Comparison of ENCODE assay signal across 20 cellular contexts in the genomic region with DNA sequence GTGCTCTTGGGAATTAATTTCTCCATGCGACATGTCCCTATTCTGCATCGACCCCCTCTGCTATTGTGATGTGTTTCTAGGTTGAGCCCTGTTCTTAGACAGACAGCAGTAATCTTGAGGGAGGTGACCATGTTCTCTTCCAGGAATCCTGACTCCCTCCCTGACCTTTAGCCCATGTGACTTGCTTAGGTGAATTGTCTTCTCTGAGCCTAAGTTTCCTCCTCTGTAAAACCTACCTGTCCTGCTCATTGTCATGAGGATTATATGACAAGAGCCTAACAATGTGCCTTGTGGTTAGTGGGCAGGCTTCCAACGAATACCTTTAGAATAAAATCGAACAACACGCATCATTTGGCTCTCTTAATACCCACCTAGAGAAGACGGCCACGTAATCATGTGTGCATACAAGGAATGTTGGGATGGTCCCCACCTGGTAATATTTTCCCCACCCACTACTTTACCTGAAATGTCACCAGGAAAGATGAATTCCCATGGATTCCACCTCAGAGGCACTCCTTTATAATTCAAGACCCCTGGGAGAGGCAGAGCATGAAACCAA. TPM values are rescaled to one million over a fixed set of nuclear protein-coding genes. Genes with fewer than 3 reads are reported as not detected.
DNase-seq lines count a peak whose midpoint lies in the region; ATAC-seq, FAIRE-seq and TF ChIP-seq lines count a peak whose summit lies in the region.
"Had no signal": no experiment of that assay in that cellular context is flagged by ENCODE, and none has a peak within 500 bp of the region (broad histone marks: within the 10 kb centered on the region; RNA-seq: fewer than 3 reads in every experiment).

No MANE protein-coding gene starts in this region.

- intact Hi-C loops in adrenal gland (cut with DNase I) = no loop called here

- H3K9me3 ChIP-seq in H1 (ENCODE audit: insufficient read depth in 2 of 2, low read depth in 1 of 2, low read length in 1 of 2) = no peaks in the 10 kb centered on the region
- H3K9me3 ChIP-seq in adrenal gland (replicated peaks in 1 of 3) = no peaks in the 10 kb centered on the region
- H3K9me3 ChIP-seq: BLaER1 treated with 17β-estradiol and CSF1 and Interleukin-3, amounts not matched to agents 10 nM and 100 nM had no signal

- H3K9ac ChIP-seq in H1 (replicated peaks in 1 of 4; ENCODE audit: extremely low read depth in 1 of 4, low read depth in 3 of 4, low read length in 3 of 4) = no peak overlapping the region
- H3K9ac ChIP-seq: BLaER1 treated with 17β-estradiol and CSF1 and Interleukin-3, amounts not matched to agents 10 nM and 100 nM had no signal

- no peak overlapping the region for H2BK20ac ChIP-seq in H1 (ENCODE audit: low read length)

- peak overlapping the region; percentile 66; the same call in 1 of the 2 replicates for H2BK15ac ChIP-seq in H1 (ENCODE audit: low read length)

- H3K18ac ChIP-seq in H1 (ENCODE audit: extremely low read depth, low read length) = no peak overlapping the region

- TF ChIP-seq RAD21 in H1 (IDR thresholded peaks at IDR 0.05 in 1 of 2, conservative IDR thresholded peaks at IDR 0.05 in 1 of 2; ENCODE audit: low read depth in 2 of 2, low read length in 2 of 2) = no peak

- 94% methylated on average over 7 of the region's 7 CpGs; no CpG with 5 or more reads in 1 of the 2 experiments for WGBS in H1 (ENCODE audit: extremely low coverage in 1 of 2, insufficient coverage in 1 of 2, insufficient read length in 1 of 2, insufficient replicate concordance in 2 of 2, low coverage in 1 of 2, low lambda C conversion rate in 2 of 2, missing lambda C conversion rate in 1 of 2), 2 experiments
- 87 to 92% (median 91%) methylated on average over 7 of the region's 7 CpGs for WGBS in adrenal gland, 4 donors

- FAIRE-seq in H1 (lab: Jason Lieb, UNC) = no peak
- FAIRE-seq: GM12892, GM18507, HepG2 had no signal

- TF ChIP-seq EP300 in H1 (IDR thresholded peaks at IDR 0.05; ENCODE audit: borderline replicate concordance in 1 of 2, low read depth in 2 of 2, low read length in 2 of 2) = no peak

- H3K36me3 ChIP-seq in H1 (ENCODE audit: control insufficient read depth in 2 of 4, insufficient read depth in 4 of 4, low read length in 3 of 4) = no peaks in the 10 kb centered on the region
- H3K36me3 ChIP-seq in adrenal gland (replicated peaks in 1 of 2) = no peaks in the 10 kb centered on the region
- H3K36me3 ChIP-seq: BLaER1 treated with 17β-estradiol and CSF1 and Interleukin-3, amounts not matched to agents 10 nM and 100 nM had no signal

- no peak for TF ChIP-seq CTCF in H1 (IDR thresholded peaks at IDR 0.05; ENCODE audit: control extremely low read depth in 1 of 3, insufficient read depth in 1 of 3, low read depth in 1 of 3, low read length in 3 of 3)
- no peak for TF ChIP-seq CTCF in adrenal gland (IDR thresholded peaks at IDR 0.05)

- H3K27me3 ChIP-seq in H1 (replicated peaks in 1 of 4; ENCODE audit: control insufficient read depth in 3 of 4, extremely low read depth in 1 of 4, insufficient read depth in 3 of 4, low read length in 3 of 4) = no peaks in the 10 kb centered on the region
- no peaks in the 10 kb centered on the region for H3K27me3 ChIP-seq in adrenal gland
- H3K27me3 ChIP-seq: BLaER1 treated with 17β-estradiol and CSF1 and Interleukin-3, amounts not matched to agents 10 nM and 100 nM had no signal

- H4K5ac ChIP-seq in H1 (ENCODE audit: insufficient read length, low read depth, low read length) = no peak overlapping the region

- no peak overlapping the region for H2BK12ac ChIP-seq in H1 (ENCODE audit: low read depth, low read length)

- no peak overlapping the region for H2AFZ ChIP-seq in H1 (ENCODE audit: low read length)

- peak; percentile 91 for ATAC-seq in esophagus mucosa
- ATAC-seq in HG03378 (IDR thresholded peaks at IDR 0.05; ENCODE audit: unreplicated experiment) = no peak
- ATAC-seq: CD8-positive, alpha-beta T cell; HepG2 had no signal

- TF ChIP-seq POLR2A in H1 (IDR thresholded peaks at IDR 0.05; ENCODE audit: control extremely low read depth in 1 of 2, low read depth in 2 of 2, low read length in 2 of 2) = no peak
- no peak for TF ChIP-seq POLR2A in adrenal gland (IDR thresholded peaks at IDR 0.05)

- no peak overlapping the region for H3K4me2 ChIP-seq in H1 (ENCODE audit: insufficient read depth in 1 of 2, low read depth in 2 of 2, low read length in 2 of 2)
- H3K4me2 ChIP-seq: BLaER1 treated with 17β-estradiol and CSF1 and Interleukin-3, amounts not matched to agents 10 nM and 100 nM had no signal

- H3K4me3 ChIP-seq in H1 (ENCODE audit: extremely low read depth in 1 of 4, insufficient read depth in 2 of 4, low read depth in 3 of 4, low read length in 4 of 4) (no peak overlapping the region), adrenal gland (no peak overlapping the region)
- H3K4me3 ChIP-seq: BLaER1 treated with 17β-estradiol and CSF1 and Interleukin-3, amounts not matched to agents 10 nM and 100 nM had no signal

- no peak overlapping the region for H3K14ac ChIP-seq in H1 (ENCODE audit: insufficient read length)

- H3K4me1 ChIP-seq in H1 (replicated peaks in 1 of 4; ENCODE audit: control insufficient read depth in 3 of 4, insufficient read depth in 4 of 4, low read length in 3 of 4) (peaks cover 4 to 8% (median 6%) of the 10 kb centered on the region in 4 experiments; a peak in 6 of 7 replicates), adrenal gland (replicated peaks in 1 of 2) (no peaks in the 10 kb centered on the region)

- no peaks in the 10 kb centered on the region for H3K23me2 ChIP-seq in H1 (ENCODE audit: low read depth, low read length)

- H3K27ac ChIP-seq in H1 (ENCODE audit: low read depth, low read length) (no peak overlapping the region), adrenal gland (no peak overlapping the region)
- H3K27ac ChIP-seq: BLaER1 treated with 17β-estradiol and CSF1 and Interleukin-3, amounts not matched to agents 10 nM and 100 nM had no signal

- CTCF ChIA-PET in H1 (lab: Charles Lee; ENCODE audit: partially characterized antibody) = interaction anchor here (1.1 to 9.1 kb wide), 7 partner anchors 10 to 494 kb away, joined by 3 to 79 read pairs (median 8); a partner anchor contains a TSS

- H4K20me1 ChIP-seq in H1 (replicated peaks in 1 of 2; ENCODE audit: control insufficient read depth in 1 of 2, insufficient read depth in 2 of 2, low read length in 2 of 2) = no peaks in the 10 kb centered on the region
- H4K20me1 ChIP-seq: BLaER1 treated with 17β-estradiol and CSF1 and Interleukin-3, amounts not matched to agents 10 nM and 100 nM had no signal

- no peak overlapping the region for H3K4ac ChIP-seq in H1 (replicated peaks; ENCODE audit: insufficient read length, low read depth, low read length)

- H3K79me1 ChIP-seq in H1 (ENCODE audit: low read depth, low read length) = no peaks in the 10 kb centered on the region

- H2BK120ac ChIP-seq in H1 (replicated peaks; ENCODE audit: low read depth, low read length) = no peak overlapping the region

- no peak overlapping the region for H3K23ac ChIP-seq in H1 (ENCODE audit: insufficient read length)

- DNase-seq in activated effector memory CD4-positive, alpha-beta T cell treated with anti-CD3 and anti-CD28 coated beads, Interleukin-2, amount 50 U/mL, for 16 hours = peak; percentile 5
- DNase-seq in activated effector memory CD4-positive, alpha-beta T cell treated with Interleukin-2 at 50 U/mL for 16 hours = no peak
- DNase-seq in H1 (ENCODE audit: low read depth in 1 of 2, low spot score in 2 of 2) (no peak), MV-4-11 (lab: John Stamatoyannopoulos, UW) (no peak), GF-D8 (lab: John Stamatoyannopoulos, UW) (no peak), adrenal gland (no peak)
- DNase-seq: 8988T; CD8-positive, alpha-beta T cell; DMS 273 treated with DMSO at 0.1 percent for 48 hours; DMS53; DND-41; EL; GOT3; H9 had no signal

- H4K8ac ChIP-seq in H1 (ENCODE audit: extremely low read depth, insufficient read depth, low read length) = no peak overlapping the region

- H2AK5ac ChIP-seq in H1 (ENCODE audit: low read depth, low read length) = no peak overlapping the region

- H4K91ac ChIP-seq in H1 (replicated peaks; ENCODE audit: insufficient read length, low read length) = no peak overlapping the region

- POLR2A ChIA-PET in H1 (lab: Charles Lee; ENCODE audit: partially characterized antibody) = interaction anchor here (1.7 kb wide), 1 partner anchor 9 kb away, joined by 8 read pairs; a partner anchor contains a TSS

- H2BK5ac ChIP-seq in H1 (ENCODE audit: low read depth, low read length) = no peak overlapping the region

- no peaks in the 10 kb centered on the region for H3K79me2 ChIP-seq in H1 (ENCODE audit: control insufficient read depth in 1 of 2, insufficient read depth in 2 of 2, low read length in 2 of 2)

- H3K56ac ChIP-seq in H1 (replicated peaks; ENCODE audit: insufficient read length, low read depth, low read length) = no peak overlapping the region

TF ChIP-seq in H1, 55 proteins besides CTCF, POLR2A, EP300 and RAD21:
- TF ChIP-seq CREB1 (IDR thresholded peaks at IDR 0.05) = no peak

RNA-seq across cellular contexts. Expression of a gene that starts 59.8 kb away (rescaled TPM):
- 91.7 and 104 TPM in 2 replicates for total RNA-seq in H1 (2021; fragmentation: NEBNext Ultra II Directional; extraction: Animal tissue kit (Norgen Biotek cat#: 25700))
- 44.2 and 104 TPM in 2 replicates for polyA plus RNA-seq in H1 (2011; rRNA removed)
- 108 TPM for polyA plus RNA-seq in H1 (2011; cell fraction: cytosol; rRNA removed)
- 24.2 TPM for polyA plus RNA-seq in H1 (2011; cell fraction: nucleus; rRNA removed)
- 78.7 to 123 TPM (median 96.1 TPM) in 4 replicates for polyA plus RNA-seq in H1 (2012, experiment 1 of 2)
- 25.4 TPM for polyA plus RNA-seq in H1 (2012, experiment 2 of 2)
- polyA plus RNA-seq in H1 (2013, experiment 1 of 2) = 116 TPM
- 124 TPM for polyA plus RNA-seq in H1 (2013, experiment 2 of 2)
- 31.3 and 34.1 TPM in 2 replicates for polyA minus RNA-seq in H1 (2011; rRNA and poly(A)+ RNA removed)
- 36.3 TPM for polyA minus RNA-seq in H1 (2011; cell fraction: cytosol; rRNA and poly(A)+ RNA removed)
- 21.8 TPM for polyA minus RNA-seq in H1 (2011; cell fraction: nucleus; rRNA and poly(A)+ RNA removed)
- 18.4 TPM for total RNA-seq in esophagus mucosa
- total RNA-seq in adrenal gland = 10 to 100 TPM; 12.2 to 42.9 (median 14.6) TPM
- polyA plus RNA-seq in adrenal gland = 10 to 100 TPM; 14.9 to 19.7 (median 19.6) TPM
